ENCODE assay signal across 27 cellular contexts in genomic region chr5:58929726-58930125, GRCh38.
"Had no signal": no experiment of that assay in that cellular context is flagged by ENCODE, and none has a peak within 500 bp of the region (broad histone marks: within the 10 kb centered on the region; RNA-seq: fewer than 3 reads in every experiment).

No MANE protein-coding gene starts in this region.

- H3K27ac ChIP-seq: coronary artery, esophagus muscularis mucosa, gastrocnemius medialis, ovary, right lobe of liver, suprapubic skin, transverse colon, upper lobe of right lung, uterus had no signal

- H3K36me3 ChIP-seq: esophagus muscularis mucosa, gastrocnemius medialis, ovary, right lobe of liver, suprapubic skin, transverse colon, upper lobe of right lung, uterus had no signal

- H3K4me2 ChIP-seq: smooth muscle cell had no signal

- FAIRE-seq: endothelial cell of umbilical vein, kidney had no signal

- H3K27me3 ChIP-seq: esophagus muscularis mucosa, gastrocnemius medialis, ovary, right lobe of liver, suprapubic skin, transverse colon, upper lobe of right lung, uterus had no signal

- H3K4me1 ChIP-seq: right lobe of liver, upper lobe of right lung, uterus had no signal

- ATAC-seq: gastrocnemius medialis; left lobe of liver; mucosa of descending colon; natural killer cell treated with Interleukin-12 subunit alpha and Interleukin-12 subunit beta and Interleukin-15 and Interleukin-18, amount 100 ng/mL, for 72 hours; right lobe of liver; stimulated activated naive CD8-positive, alpha-beta T cell treated with anti-CD3 and anti-CD28 coated beads, Interleukin-15, amount 100 ng/mL, for 72 hours had no signal

- DNase-seq: dermis blood vessel endothelial cell; effector memory CD4-positive, alpha-beta T cell; gastrocnemius medialis; head of caudate nucleus; kidney; mesenchymal stem cell; mucosa of descending colon; naive B cell; nucleus accumbens; ovary; right lobe of liver; stimulated activated CD4-positive, alpha-beta T cell treated with anti-CD3 and anti-CD28 coated beads, Interleukin-12 subunit alpha, Interleukin-12 subunit beta, amount 100 ng/mL, for 4 hours; stimulated activated CD4-positive, alpha-beta T cell treated with anti-CD3 and anti-CD28 coated beads, Interleukin-1b, Interleukin-23, amount 100 ng/mL, for 48 hours; stimulated activated CD4-positive, alpha-beta T cell treated with anti-CD3 and anti-CD28 coated beads, Interleukin-4, amount 100 ng/mL, for 1 hour; stimulated activated CD8-positive, alpha-beta memory T cell treated with anti-CD3 and anti-CD28 coated beads, Interleukin-4, amount 100 ng/mL, for 48 hours; stimulated activated naive CD4-positive, alpha-beta T cell; stimulated activated naive CD8-positive, alpha-beta T cell treated with anti-CD3 and anti-CD28 coated beads, Interleukin-15, amount 100 ng/mL, for 72 hours; transverse colon; upper lobe of right lung; uterus had no signal

- H3K4me3 ChIP-seq: coronary artery, esophagus muscularis mucosa, gastrocnemius medialis, mucosa of descending colon, ovary, right lobe of liver, smooth muscle cell, suprapubic skin, transverse colon, upper lobe of right lung, uterus had no signal

- H3K9me3 ChIP-seq: esophagus muscularis mucosa, gastrocnemius medialis, mucosa of descending colon, ovary, right lobe of liver, suprapubic skin, transverse colon, upper lobe of right lung, uterus had no signal
